23 cellular contexts compared by ENCODE assay signal in genomic region chr1:47659141-47659540, GRCh38.
DNase-seq lines count a peak whose midpoint lies in the region; ATAC-seq lines count a peak whose summit lies in the region.
"Had no signal": no experiment of that assay in that cellular context is flagged by ENCODE, and none has a peak within 500 bp of the region (broad histone marks: within the 10 kb centered on the region; RNA-seq: fewer than 3 reads in every experiment).

No MANE protein-coding gene starts in this region.

- no peak for ATAC-seq in GM18502 (IDR thresholded peaks at IDR 0.05; ENCODE audit: poor library complexity, unreplicated experiment)
- ATAC-seq: CD8-positive, alpha-beta T cell; lower lobe of right lung; Panc1; stimulated activated memory B cell treated with anti-CD40 and anti-IgM and Interleukin-4, amounts not matched to agents 10 μg/mL and 1 μg/mL and 100 μg/mL, for 72 hours had no signal

- DNase-seq in NCI-H1105 treated with DMSO at 0.1 percent for 48 hours (lab: John Stamatoyannopoulos, UW) (peak; percentile 91), NCI-H774 (lab: John Stamatoyannopoulos, UW) (peak; percentile 77), mesenteric fat pad (ENCODE audit: low spot score) (peak; percentile 45), superior temporal gyrus (ENCODE audit: extremely low spot score) (peak; percentile 10), SKM-1 (lab: John Stamatoyannopoulos, UW; ENCODE audit: unreplicated experiment) (no peak), NCI-H1930 (lab: John Stamatoyannopoulos, UW) (no peak), HuH-7 (ENCODE audit: low spot score) (no peak)
- DNase-seq: activated CD4-positive, alpha-beta T cell treated with anti-CD3 and anti-CD28 coated beads for 4 hours; activated naive CD8-positive, alpha-beta T cell treated with anti-CD3 and anti-CD28 coated beads, Interleukin-2, amount 10 ng/mL, durations not matched to agents 7 days and 5 days; brain microvascular endothelial cell; CD8-positive, alpha-beta T cell; HCEC 1CT; immature natural killer cell; Karpas-422; lower lobe of right lung; NCI-H1048; NK-92 treated with Interleukin-12 subunit alpha and Interleukin-12 subunit beta, amount 100 ng/mL, for 24 hours; right lobe of liver; T-helper 1 cell; thyroid gland had no signal

Comparison
In these comparisons a context has a peak if more than half of its experiments do, and no peak if none do; other contexts are left out.
1. DNase-seq: peak in NCI-H1105 treated with DMSO at 0.1 percent for 48 hours (single experiment), NCI-H774 (single experiment), mesenteric fat pad (single experiment) and superior temporal gyrus (single experiment); none in SKM-1 (single experiment), NCI-H1930 (0 of 2) and HuH-7 (single experiment).